24 cellular contexts compared by ENCODE assay signal in the genomic region with DNA sequence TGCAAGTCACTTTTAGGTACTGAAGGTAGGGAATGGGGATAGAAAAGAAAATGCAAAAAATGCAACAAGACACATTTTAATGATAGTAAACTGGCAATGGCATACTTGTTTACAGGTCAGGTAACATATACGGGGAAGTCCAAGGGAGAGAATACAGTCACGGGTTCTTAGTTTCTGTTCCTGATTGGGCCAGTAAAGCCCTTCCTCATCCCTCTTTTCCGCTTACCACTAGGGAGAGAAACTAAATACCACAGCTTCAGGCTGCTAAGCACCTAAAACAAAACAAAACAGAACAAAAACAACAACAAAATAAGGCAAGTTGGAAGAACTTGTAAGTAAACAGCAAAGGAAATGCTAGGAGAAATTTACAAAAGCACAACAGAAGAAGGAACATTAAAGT.
DNase-seq lines count a peak whose midpoint lies in the region; ATAC-seq and TF ChIP-seq lines count a peak whose summit lies in the region.
"Had no signal": no experiment of that assay in that cellular context is flagged by ENCODE, and none has a peak within 500 bp of the region (broad histone marks: within the 10 kb centered on the region; RNA-seq: fewer than 3 reads in every experiment).

No MANE protein-coding gene starts in this region.

- intact Hi-C loops in activated CD4-positive, alpha-beta memory T cell treated with anti-CD3 and anti-CD28 coated beads for 36 hours (cut with micrococcal nuclease), result no loop called here

- H3K27ac ChIP-seq in parathyroid adenoma, result peak overlapping the region; percentile 30
- H3K27ac ChIP-seq: coronary artery, epithelial cell of prostate, stomach, upper lobe of left lung had no signal

- POLR2A ChIA-PET in WTC11 (lab: Charles Lee), result no interaction called here
- POLR2A ChIA-PET in activated CD4-positive, alpha-beta memory T cell treated with anti-CD3 and anti-CD28 coated beads for 36 hours (lab: Charles Lee), result no interaction called here

- H3K27ac Mint-ChIP-seq in WTC11, result peak overlapping the region; percentile 96
- H3K27ac Mint-ChIP-seq in progenitor cell of endocrine pancreas, result no peak overlapping the region
- no peak overlapping the region for H3K27ac Mint-ChIP-seq in activated CD4-positive, alpha-beta memory T cell treated with anti-CD3 and anti-CD28 coated beads for 36 hours
- H3K27ac Mint-ChIP-seq: activated B cell treated with CpG ODN at 0.5 μM for 24 hours; activated naive CD8-positive, alpha-beta T cell treated with anti-CD3 and anti-CD28 coated beads, Interleukin-2, amount 10 ng/mL, durations not matched to agents 7 days and 5 days; activated T-helper 1 cell treated with anti-CD3 and anti-CD28 coated beads, Interleukin-12 subunit alpha, Interleukin-12 subunit beta, Interleukin-2, Interleukin-4 antibody, amounts not matched to agents 30 ng/mL and 10 ng/mL and 1 ng/mL, durations not matched to agents 14 hours and 24 hours and 36 hours; brain; CD8-positive, alpha-beta T cell had no signal

- H3K9ac ChIP-seq in parathyroid adenoma, result no peak overlapping the region

- ATAC-seq in GM18520 (IDR thresholded peaks at IDR 0.05; ENCODE audit: unreplicated experiment) (peak; percentile 28), HG02870 (IDR thresholded peaks at IDR 0.05; ENCODE audit: unreplicated experiment) (peak; percentile 61), WTC11 (0 out of 2 replicates have a peak, but pooled peaks have one; percentile 17)
- ATAC-seq: CD8-positive, alpha-beta T cell; right cardiac atrium had no signal

- H3K4me1 Mint-ChIP-seq in WTC11 (peaks cover 54% of the 10 kb centered on the region), progenitor cell of endocrine pancreas (ENCODE audit: low read depth) (peaks cover 21% of the 10 kb centered on the region)
- peaks cover 2% of the 10 kb centered on the region for H3K4me1 Mint-ChIP-seq in activated CD4-positive, alpha-beta memory T cell treated with anti-CD3 and anti-CD28 coated beads for 36 hours (ENCODE audit: low read depth)

- H3K27me3 ChIP-seq in parathyroid adenoma (ENCODE audit: control insufficient read depth, insufficient read depth, low read length), result no peaks in the 10 kb centered on the region
- H3K27me3 ChIP-seq: stomach, upper lobe of left lung had no signal

- H3K36me3 Mint-ChIP-seq in WTC11 (peaks cover 27% of the 10 kb centered on the region), progenitor cell of endocrine pancreas (ENCODE audit: insufficient read depth) (peaks cover 17% of the 10 kb centered on the region)
- peaks cover 42% of the 10 kb centered on the region for H3K36me3 Mint-ChIP-seq in activated CD4-positive, alpha-beta memory T cell treated with anti-CD3 and anti-CD28 coated beads for 36 hours

- TF ChIP-seq CTCF in WTC11 (IDR thresholded peaks at IDR 0.05) (no peak), parathyroid adenoma (IDR thresholded peaks at IDR 0.05) (no peak), progenitor cell of endocrine pancreas (IDR thresholded peaks at IDR 0.05; ENCODE audit: unreplicated experiment) (no peak)

- H2AFZ ChIP-seq in parathyroid adenoma, result peak overlapping the region; percentile 4

- DNase-seq in WTC11 (ENCODE audit: low spot score) (no peak), progenitor cell of endocrine pancreas (ENCODE audit: low spot score, unreplicated experiment) (no peak), midbrain (lab: John Stamatoyannopoulos, UW) (no peak), NCI-H1694 (lab: John Stamatoyannopoulos, UW) (no peak)
- no peak for DNase-seq in activated CD4-positive, alpha-beta memory T cell treated with anti-CD3 and anti-CD28 coated beads for 36 hours
- DNase-seq: activated B cell treated with CpG ODN at 0.5 μM for 24 hours; activated naive CD8-positive, alpha-beta T cell treated with anti-CD3 and anti-CD28 coated beads, Interleukin-2, amount 10 ng/mL, durations not matched to agents 7 days and 5 days; CD8-positive, alpha-beta T cell; DMS79 treated with DMSO at 0.1 percent for 48 hours; IMR-90; MM.1S; NCI-H2081; NCI-H446 treated with DMSO at 0.1 percent for 48 hours; NK-92 treated with Interleukin-12 subunit alpha and Interleukin-12 subunit beta, amount 100 ng/mL, for 24 hours; right cardiac atrium; stomach; upper lobe of left lung had no signal

- H3K4me3 Mint-ChIP-seq in WTC11 (no peak overlapping the region), progenitor cell of endocrine pancreas (ENCODE audit: low read depth) (no peak overlapping the region)
- no peak overlapping the region for H3K4me3 Mint-ChIP-seq in activated CD4-positive, alpha-beta memory T cell treated with anti-CD3 and anti-CD28 coated beads for 36 hours
- H3K4me3 Mint-ChIP-seq: activated B cell treated with CpG ODN at 0.5 μM for 24 hours; activated naive CD8-positive, alpha-beta T cell treated with anti-CD3 and anti-CD28 coated beads, Interleukin-2, amount 10 ng/mL, durations not matched to agents 7 days and 5 days; activated T-helper 1 cell treated with anti-CD3 and anti-CD28 coated beads, Interleukin-12 subunit alpha, Interleukin-12 subunit beta, Interleukin-2, Interleukin-4 antibody, amounts not matched to agents 30 ng/mL and 10 ng/mL and 1 ng/mL, durations not matched to agents 14 hours and 24 hours and 36 hours; brain; CD8-positive, alpha-beta T cell had no signal

- no peaks in the 10 kb centered on the region for H3K79me2 ChIP-seq in parathyroid adenoma

- H3K4me1 ChIP-seq in parathyroid adenoma, result peaks cover 28% of the 10 kb centered on the region
- H3K4me1 ChIP-seq: stomach, upper lobe of left lung had no signal

- no peak overlapping the region for H3K4me2 ChIP-seq in parathyroid adenoma (ENCODE audit: low read length)

- H3K9me3 Mint-ChIP-seq in WTC11 (peaks cover 6% of the 10 kb centered on the region), progenitor cell of endocrine pancreas (ENCODE audit: low read depth) (no peaks in the 10 kb centered on the region)
- no peaks in the 10 kb centered on the region for H3K9me3 Mint-ChIP-seq in activated CD4-positive, alpha-beta memory T cell treated with anti-CD3 and anti-CD28 coated beads for 36 hours
- H3K9me3 Mint-ChIP-seq: activated B cell treated with CpG ODN at 0.5 μM for 24 hours; activated naive CD8-positive, alpha-beta T cell treated with anti-CD3 and anti-CD28 coated beads, Interleukin-2, amount 10 ng/mL, durations not matched to agents 7 days and 5 days; activated T-helper 1 cell treated with anti-CD3 and anti-CD28 coated beads, Interleukin-12 subunit alpha, Interleukin-12 subunit beta, Interleukin-2, Interleukin-4 antibody, amounts not matched to agents 30 ng/mL and 10 ng/mL and 1 ng/mL, durations not matched to agents 14 hours and 24 hours and 36 hours; CD8-positive, alpha-beta T cell had no signal

- no peaks in the 10 kb centered on the region for H3K36me3 ChIP-seq in parathyroid adenoma (ENCODE audit: control insufficient read depth, insufficient read depth, low read length)

- CTCF ChIA-PET in WTC11 (lab: Charles Lee), result no interaction called here
- CTCF ChIA-PET in activated CD4-positive, alpha-beta memory T cell treated with anti-CD3 and anti-CD28 coated beads for 36 hours (lab: Charles Lee), result interaction anchor here (0.7 kb wide), 1 partner anchor 159 kb away, joined by 5 read pairs; no protein-coding TSS in a partner anchor

- H3K9me3 ChIP-seq in parathyroid adenoma (ENCODE audit: control insufficient read depth, low read length), result no peaks in the 10 kb centered on the region
- H3K9me3 ChIP-seq: stomach, upper lobe of left lung had no signal

- H3K4me3 ChIP-seq in parathyroid adenoma (ENCODE audit: low read depth, low read length), result no peak overlapping the region
- H3K4me3 ChIP-seq: coronary artery, stomach, upper lobe of left lung had no signal

- H3K27me3 Mint-ChIP-seq in WTC11 (ENCODE audit: low read depth) (no peaks in the 10 kb centered on the region), progenitor cell of endocrine pancreas (no peaks in the 10 kb centered on the region)
- H3K27me3 Mint-ChIP-seq in activated CD4-positive, alpha-beta memory T cell treated with anti-CD3 and anti-CD28 coated beads for 36 hours, result no peaks in the 10 kb centered on the region
- H3K27me3 Mint-ChIP-seq: activated B cell treated with CpG ODN at 0.5 μM for 24 hours; activated naive CD8-positive, alpha-beta T cell treated with anti-CD3 and anti-CD28 coated beads, Interleukin-2, amount 10 ng/mL, durations not matched to agents 7 days and 5 days; brain had no signal

TF ChIP-seq in WTC11, 78 proteins besides CTCF, POLR2A, EP300 and RAD21 (continues in another document):
- TF ChIP-seq, protein P1, sequence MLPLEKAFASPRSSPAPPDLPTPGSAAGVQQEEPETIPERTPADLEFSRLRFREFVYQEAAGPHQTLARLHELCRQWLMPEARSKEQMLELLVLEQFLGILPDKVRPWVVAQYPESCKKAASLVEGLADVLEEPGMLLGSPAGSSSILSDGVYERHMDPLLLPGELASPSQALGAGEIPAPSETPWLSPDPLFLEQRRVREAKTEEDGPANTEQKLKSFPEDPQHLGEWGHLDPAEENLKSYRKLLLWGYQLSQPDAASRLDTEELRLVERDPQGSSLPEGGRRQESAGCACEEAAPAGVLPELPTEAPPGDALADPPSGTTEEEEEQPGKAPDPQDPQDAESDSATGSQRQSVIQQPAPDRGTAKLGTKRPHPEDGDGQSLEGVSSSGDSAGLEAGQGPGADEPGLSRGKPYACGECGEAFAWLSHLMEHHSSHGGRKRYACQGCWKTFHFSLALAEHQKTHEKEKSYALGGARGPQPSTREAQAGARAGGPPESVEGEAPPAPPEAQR (CRISPR knock-in tag; IDR thresholded peaks at IDR 0.05), result no peak
- no peak for TF ChIP-seq JUN (CRISPR knock-in tag; IDR thresholded peaks at IDR 0.05)
- TF ChIP-seq SMAD4 (CRISPR knock-in tag; IDR thresholded peaks at IDR 0.05), result no peak
- no peak for TF ChIP-seq NFE2L1 (CRISPR knock-in tag; IDR thresholded peaks at IDR 0.05)
- TF ChIP-seq, protein P2, sequence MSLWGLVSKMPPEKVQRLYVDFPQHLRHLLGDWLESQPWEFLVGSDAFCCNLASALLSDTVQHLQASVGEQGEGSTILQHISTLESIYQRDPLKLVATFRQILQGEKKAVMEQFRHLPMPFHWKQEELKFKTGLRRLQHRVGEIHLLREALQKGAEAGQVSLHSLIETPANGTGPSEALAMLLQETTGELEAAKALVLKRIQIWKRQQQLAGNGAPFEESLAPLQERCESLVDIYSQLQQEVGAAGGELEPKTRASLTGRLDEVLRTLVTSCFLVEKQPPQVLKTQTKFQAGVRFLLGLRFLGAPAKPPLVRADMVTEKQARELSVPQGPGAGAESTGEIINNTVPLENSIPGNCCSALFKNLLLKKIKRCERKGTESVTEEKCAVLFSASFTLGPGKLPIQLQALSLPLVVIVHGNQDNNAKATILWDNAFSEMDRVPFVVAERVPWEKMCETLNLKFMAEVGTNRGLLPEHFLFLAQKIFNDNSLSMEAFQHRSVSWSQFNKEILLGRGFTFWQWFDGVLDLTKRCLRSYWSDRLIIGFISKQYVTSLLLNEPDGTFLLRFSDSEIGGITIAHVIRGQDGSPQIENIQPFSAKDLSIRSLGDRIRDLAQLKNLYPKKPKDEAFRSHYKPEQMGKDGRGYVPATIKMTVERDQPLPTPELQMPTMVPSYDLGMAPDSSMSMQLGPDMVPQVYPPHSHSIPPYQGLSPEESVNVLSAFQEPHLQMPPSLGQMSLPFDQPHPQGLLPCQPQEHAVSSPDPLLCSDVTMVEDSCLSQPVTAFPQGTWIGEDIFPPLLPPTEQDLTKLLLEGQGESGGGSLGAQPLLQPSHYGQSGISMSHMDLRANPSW (CRISPR knock-in tag; conservative IDR thresholded peaks at IDR 0.05; ENCODE audit: low read depth), result no peak
- TF ChIP-seq ZNF219 (CRISPR knock-in tag; IDR thresholded peaks at IDR 0.05; ENCODE audit: borderline replicate concordance), result no peak
